10 cellular contexts compared by ENCODE assay signal in genomic region chr2:239307921-239308620, GRCh38.
DNase-seq lines count a peak whose midpoint lies in the region; ATAC-seq and TF ChIP-seq lines count a peak whose summit lies in the region.
"Had no signal": no experiment of that assay in that cellular context is flagged by ENCODE, and none has a peak within 500 bp of the region (broad histone marks: within the 10 kb centered on the region; RNA-seq: fewer than 3 reads in every experiment).

No MANE protein-coding gene starts in this region.

- H3K36me3 ChIP-seq in duodenal mucosa (ENCODE audit: control insufficient read depth in 1 of 2, insufficient read depth in 2 of 2, low read length in 2 of 2) (no peaks in the 10 kb centered on the region), testis (ENCODE audit: low read depth, missing control alignments) (no peaks in the 10 kb centered on the region), OCI-LY7 (ENCODE audit: insufficient read depth, low read length) (no peaks in the 10 kb centered on the region)

- ATAC-seq in GM21526 (IDR thresholded peaks at IDR 0.05; ENCODE audit: low FRiP score, unreplicated experiment) = no peak
- ATAC-seq: activated CD8-positive, alpha-beta T cell treated with anti-CD3 and anti-CD28 coated beads, Interleukin-2, amount 10 ng/mL, durations not matched to agents 7 days and 5 days had no signal

- 61 to 70% methylated on average over 16 of the region's 16 CpGs for WGBS in testis, 2 donors

- H3K36me3 Mint-ChIP-seq in mesothelial cell of epicardium = no peaks in the 10 kb centered on the region

- no peaks in the 10 kb centered on the region for H3K79me2 ChIP-seq in OCI-LY7 (ENCODE audit: insufficient read depth, low read depth, low read length)

- DNase-seq in Jurkat, Clone E6-1 (ENCODE audit: low read depth, low spot score) = no peak
- DNase-seq in mesothelial cell of epicardium (ENCODE audit: low spot score in 2 of 2, unreplicated experiment in 2 of 2) (no peak), testis (peak; percentile 13), OCI-LY7 (ENCODE audit: low spot score) (no peak), COLO668 (lab: John Stamatoyannopoulos, UW; ENCODE audit: unreplicated experiment) (no peak)
- DNase-seq: activated CD8-positive, alpha-beta T cell treated with anti-CD3 and anti-CD28 coated beads, Interleukin-2, amount 10 ng/mL, durations not matched to agents 7 days and 5 days; DMS53 had no signal

- peaks cover 47% of the 10 kb centered on the region for H3K4me1 Mint-ChIP-seq in mesothelial cell of epicardium

- H2AFZ ChIP-seq in OCI-LY7 (ENCODE audit: low read length) = no peak overlapping the region

- peak overlapping the region; percentile 55 for H3K4me3 Mint-ChIP-seq in mesothelial cell of epicardium
- H3K4me3 Mint-ChIP-seq: activated CD8-positive, alpha-beta T cell treated with anti-CD3 and anti-CD28 coated beads, Interleukin-2, amount 10 ng/mL, durations not matched to agents 7 days and 5 days had no signal

- H3K27ac ChIP-seq in duodenal mucosa (ENCODE audit: low read depth, low read length) = no peak overlapping the region
- peak overlapping the region; percentile 75 to 76 for H3K27ac ChIP-seq in testis
- H3K27ac ChIP-seq in OCI-LY7 (ENCODE audit: low read depth, low read length, poor library complexity, severe bottlenecking) = no peak overlapping the region
- H3K27ac ChIP-seq: KMS-11 had no signal

- H3K9me3 ChIP-seq in duodenal mucosa (ENCODE audit: control insufficient read depth in 1 of 2, low read length in 2 of 2) (no peaks in the 10 kb centered on the region), testis (no peaks in the 10 kb centered on the region), OCI-LY7 (ENCODE audit: low read length) (no peaks in the 10 kb centered on the region)

- intact Hi-C loops in testis (cut with DNase I; ENCODE audit: low total_unique reads) (no loop called here), OCI-LY7 (cut with micrococcal nuclease; ENCODE audit: unreplicated experiment) (no loop called here)

- no peaks in the 10 kb centered on the region for H3K27me3 ChIP-seq in duodenal mucosa (ENCODE audit: control insufficient read depth in 1 of 2, insufficient read depth in 2 of 2, low read length in 2 of 2)
- no peaks in the 10 kb centered on the region for H3K27me3 ChIP-seq in testis

- CTCF ChIA-PET in OCI-LY7 (lab: Charles Lee; ENCODE audit: unreplicated experiment) = no interaction called here

- POLR2A ChIA-PET in OCI-LY7 (lab: Charles Lee) = interaction anchor here (0.6 kb wide), 2 partner anchors 113 to 401 kb away, joined by 3 read pairs; no protein-coding TSS in a partner anchor

- TF ChIP-seq POLR2A in testis (IDR thresholded peaks at IDR 0.05) = no peak

- peak overlapping the region; percentile 6 to 38 for H3K9ac ChIP-seq in duodenal mucosa (ENCODE audit: low read depth in 1 of 2, low read length in 2 of 2)
- H3K9ac ChIP-seq: KMS-11 had no signal

- no peaks in the 10 kb centered on the region for H3K9me2 ChIP-seq in OCI-LY7 (ENCODE audit: insufficient read depth, low read length)

- no TSS peak for BruUV-seq in OCI-LY7 (replicated peaks; lab: Mats Ljungman, UMichigan)

- no peaks in the 10 kb centered on the region for H3K9me3 Mint-ChIP-seq in mesothelial cell of epicardium

- TF ChIP-seq CTCF in mesothelial cell of epicardium (IDR thresholded peaks at IDR 0.05; ENCODE audit: unreplicated experiment) (no peak), testis (IDR thresholded peaks at IDR 0.05) (no peak), OCI-LY7 (conservative IDR thresholded peaks at IDR 0.05; ENCODE audit: low read length) (no peak)

- H3K4me2 ChIP-seq in OCI-LY7 (ENCODE audit: low read length) = no peak overlapping the region
- H3K4me2 ChIP-seq: KMS-11 had no signal

- H3K27ac Mint-ChIP-seq in mesothelial cell of epicardium = peak overlapping the region; percentile 95
- H3K27ac Mint-ChIP-seq: activated CD8-positive, alpha-beta T cell treated with anti-CD3 and anti-CD28 coated beads, Interleukin-2, amount 10 ng/mL, durations not matched to agents 7 days and 5 days had no signal

- H3K4me1 ChIP-seq in duodenal mucosa (ENCODE audit: control insufficient read depth in 1 of 2, insufficient read depth in 2 of 2, low read length in 2 of 2) (peaks cover 23 to 36% of the 10 kb centered on the region in 2 donors), testis (peaks cover 52% of the 10 kb centered on the region), OCI-LY7 (ENCODE audit: insufficient read depth, low read length, poor library complexity, severe bottlenecking) (no peaks in the 10 kb centered on the region)

- H3K4me3 ChIP-seq in Jurkat, Clone E6-1 (ENCODE audit: low read length) = peak overlapping the region; percentile 47
- peak overlapping the region; percentile 46 to 60 for H3K4me3 ChIP-seq in duodenal mucosa (ENCODE audit: low read depth in 1 of 2, low read length in 2 of 2)
- peak overlapping the region in 1 of 2 donors; percentile 39 for H3K4me3 ChIP-seq in testis
- H3K4me3 ChIP-seq in OCI-LY7 (ENCODE audit: low read depth, low read length, poor library complexity, severe bottlenecking) = no peak overlapping the region

- no peaks in the 10 kb centered on the region for H3K27me3 Mint-ChIP-seq in mesothelial cell of epicardium (ENCODE audit: low read depth)

- no peaks in the 10 kb centered on the region; the same call in 1 of the 2 replicates for H4K20me1 ChIP-seq in OCI-LY7 (ENCODE audit: insufficient read depth, low read length)

Comparison
In these comparisons a context has a peak if more than half of its experiments do, and no peak if none do; other contexts are left out.
1. H3K27ac ChIP-seq: peak in testis (2 of 2); none in duodenal mucosa (single experiment) and OCI-LY7 (single experiment).